ENCODE assay signal across 8 cellular contexts in the genomic region with DNA sequence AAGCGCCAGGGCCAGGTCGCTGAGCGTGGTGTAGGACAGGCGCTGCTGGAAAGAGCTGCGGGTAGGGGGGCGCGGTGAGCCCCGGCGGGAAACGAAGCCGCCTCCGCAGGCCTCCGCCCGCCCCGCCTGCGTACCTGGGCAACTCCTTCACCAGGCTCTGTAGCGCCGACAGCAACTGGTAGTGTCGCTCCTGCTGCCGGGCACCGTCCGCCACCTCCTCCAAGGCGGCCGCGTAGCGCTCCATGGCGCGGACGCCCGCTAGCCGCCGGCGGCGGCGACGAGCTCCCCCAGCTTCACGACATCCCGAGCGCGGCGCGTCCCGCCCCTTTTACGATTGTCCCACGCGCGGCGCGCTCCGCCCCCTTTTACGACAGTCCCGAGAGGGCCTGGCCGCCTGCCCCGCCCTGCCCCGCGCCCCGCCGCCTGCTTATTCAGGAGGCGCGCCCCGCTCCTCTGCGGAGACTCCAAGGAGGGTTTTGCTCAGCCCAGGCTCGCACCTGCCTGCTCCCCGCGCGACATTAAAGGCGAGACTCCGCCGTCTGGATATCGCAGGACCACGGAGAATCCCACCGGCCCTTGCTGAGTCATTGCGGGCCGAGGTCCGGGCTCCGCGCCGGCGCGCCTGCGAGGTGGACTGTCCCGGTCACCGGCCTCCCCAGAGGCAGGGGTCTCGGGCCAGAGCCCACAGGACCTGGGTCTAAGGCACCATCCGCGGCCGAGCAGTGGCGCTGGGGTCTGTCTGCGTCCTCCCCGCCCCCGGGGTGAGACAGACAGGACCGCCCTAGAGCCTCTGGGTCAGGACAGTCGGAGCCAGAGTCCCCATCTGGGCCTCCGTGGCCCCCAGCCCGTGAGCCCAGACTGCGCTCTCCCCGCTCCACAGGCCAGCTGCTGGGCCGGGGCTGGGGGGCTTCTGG.
DNase-seq lines count a peak whose midpoint lies in the region; ATAC-seq and TF ChIP-seq lines count a peak whose summit lies in the region.

A gene (minus strand): TSS at position 316 of the 914 bp plus-strand sequence. CDS start 72 bp downstream, at position 244.

- H3K36me3 Mint-ChIP-seq in effector memory CD8-positive, alpha-beta T cell (ENCODE audit: insufficient read depth) = peaks cover 11% of the 10 kb centered on the region

- H3K27ac Mint-ChIP-seq in effector memory CD8-positive, alpha-beta T cell = peak within 1 kb of the TSS; percentile 76 to 90

- TF ChIP-seq CTCF in C4-2B (conservative IDR thresholded peaks at IDR 0.05) = no peak

- no peaks in the 10 kb centered on the region for H3K9me3 Mint-ChIP-seq in effector memory CD8-positive, alpha-beta T cell

- DNase-seq in NK-92 treated with Interleukin-12 subunit alpha and Interleukin-12 subunit beta, amount 100 ng/mL, for 24 hours (lab: John Stamatoyannopoulos, UW) = peak; percentile 78
- DNase-seq in activated CD8-positive, alpha-beta memory T cell treated with anti-CD3 and anti-CD28 coated beads for 4 hours (ENCODE audit: low read depth in 2 of 2) = peak; percentile 90 to 93
- DNase-seq in effector memory CD8-positive, alpha-beta T cell = peak; percentile 96 to 97 (median 96)
- DNase-seq in medulla oblongata (ENCODE audit: extremely low spot score) = peak; percentile 92
- peak; percentile 93 to 97 (median 93) for DNase-seq in stimulated activated CD4-positive, alpha-beta T cell treated with anti-CD3 and anti-CD28 coated beads, TNF-alpha, amount 100 ng/mL, for 48 hours (ENCODE audit: low read depth in 3 of 3)

- H3K4me3 Mint-ChIP-seq in effector memory CD8-positive, alpha-beta T cell = peak within 1 kb of the TSS; percentile 92 to 96

- no peaks in the 10 kb centered on the region for H3K27me3 Mint-ChIP-seq in effector memory CD8-positive, alpha-beta T cell

- peak within 1 kb of the TSS; percentile 95 for H3K27ac ChIP-seq in C4-2B

- ATAC-seq in GM19328 (IDR thresholded peaks at IDR 0.05; ENCODE audit: unreplicated experiment) = peak; percentile 68
- peak; percentile 74 for ATAC-seq in HG03521 (IDR thresholded peaks at IDR 0.05; ENCODE audit: unreplicated experiment)
- ATAC-seq in effector memory CD8-positive, alpha-beta T cell (replicated peaks) = peak; percentile 88

- peaks cover 44 to 50% of the 10 kb centered on the region in 2 donors for H3K4me1 Mint-ChIP-seq in effector memory CD8-positive, alpha-beta T cell (ENCODE audit: low read depth in 2 of 2)

Comparison
In these comparisons a context has a peak if more than half of its experiments do, and no peak if none do; other contexts are left out.
1. Peak in every context shown above with its lines: DNase-seq, ATAC-seq and H3K27ac ChIP-seq.